In genomic region chr2:222450021-222450420, GRCh38 we compare ENCODE assay signal across 24 cellular contexts. TPM values are rescaled to one million over a fixed set of nuclear protein-coding genes. Genes with fewer than 3 reads are reported as not detected.
"Had no signal": no experiment of that assay in that cellular context is flagged by ENCODE, and none has a peak within 500 bp of the region (broad histone marks: within the 10 kb centered on the region; RNA-seq: fewer than 3 reads in every experiment).

No MANE protein-coding gene starts in this region.

- H3K27me3 ChIP-seq: ovary, right lobe of liver, thyroid gland, upper lobe of right lung had no signal

- H3K4me1 Mint-ChIP-seq: stimulated activated naive CD8-positive, alpha-beta T cell treated with anti-CD3 and anti-CD28 coated beads, Interleukin-15, amount 100 ng/mL, for 72 hours had no signal

- H3K27ac Mint-ChIP-seq: activated CD4-positive, alpha-beta T cell treated with anti-CD3 and anti-CD28 coated beads for 36 hours; activated naive CD4-positive, alpha-beta T cell treated with anti-CD3 and anti-CD28 coated beads, Interleukin-2, amount 50 U/mL, for 72 hours; activated T-cell treated with anti-CD3 and anti-CD28 coated beads, Interleukin-2, amount 50 U/mL, for 72 hours; progenitor cell of endocrine pancreas; stimulated activated memory B cell treated with anti-CD40 and anti-IgM and Interleukin-4, amounts not matched to agents 10 μg/mL and 1 μg/mL and 100 μg/mL, for 72 hours; stimulated activated naive CD8-positive, alpha-beta T cell treated with anti-CD3 and anti-CD28 coated beads, Interleukin-15, amount 100 ng/mL, for 72 hours had no signal

- H3K4me3 ChIP-seq: coronary artery, dorsolateral prefrontal cortex, ovary, right lobe of liver, thyroid gland, upper lobe of right lung had no signal

- FAIRE-seq: frontal cortex had no signal

- H3K36me3 ChIP-seq: ovary, right lobe of liver, thyroid gland, upper lobe of right lung had no signal

- H3K4me1 ChIP-seq: right lobe of liver had no signal

- H3K9me3 Mint-ChIP-seq: activated T-cell treated with anti-CD3 and anti-CD28 coated beads, Interleukin-2, amount 50 U/mL, for 72 hours; stimulated activated memory B cell treated with anti-CD40 and anti-IgM and Interleukin-4, amounts not matched to agents 10 μg/mL and 1 μg/mL and 100 μg/mL, for 72 hours; stimulated activated naive CD8-positive, alpha-beta T cell treated with anti-CD3 and anti-CD28 coated beads, Interleukin-15, amount 100 ng/mL, for 72 hours had no signal

- H3K27me3 Mint-ChIP-seq: stimulated activated memory B cell treated with anti-CD40 and anti-IgM and Interleukin-4, amounts not matched to agents 10 μg/mL and 1 μg/mL and 100 μg/mL, for 72 hours had no signal

- H3K4me3 Mint-ChIP-seq: activated CD4-positive, alpha-beta T cell treated with anti-CD3 and anti-CD28 coated beads for 36 hours; activated T-cell treated with anti-CD3 and anti-CD28 coated beads, Interleukin-2, amount 50 U/mL, for 72 hours; stimulated activated memory B cell treated with anti-CD40 and anti-IgM and Interleukin-4, amounts not matched to agents 10 μg/mL and 1 μg/mL and 100 μg/mL, for 72 hours; stimulated activated naive CD8-positive, alpha-beta T cell treated with anti-CD3 and anti-CD28 coated beads, Interleukin-15, amount 100 ng/mL, for 72 hours had no signal

- H3K9me3 ChIP-seq: ovary, right lobe of liver, thyroid gland, upper lobe of right lung had no signal

- DNase-seq: activated CD4-positive, alpha-beta T cell treated with anti-CD3 and anti-CD28 coated beads for 36 hours; activated CD4-positive, CD25-positive, alpha-beta regulatory T cell; activated naive CD4-positive, alpha-beta T cell; activated T-cell treated with anti-CD3 and anti-CD28 coated beads for 4 hours; activated T-cell treated with anti-CD3 and anti-CD28 coated beads, Interleukin-2, amount 50 U/mL, for 72 hours; dorsolateral prefrontal cortex; effector memory CD4-positive, alpha-beta T cell; islet precursor cell; left ventricle myocardium superior; right lobe of liver; stimulated activated CD4-positive, alpha-beta T cell treated with anti-CD3 and anti-CD28 coated beads, Interleukin-4, amount 100 ng/mL, for 4 hours; stimulated activated CD8-positive, alpha-beta memory T cell treated with anti-CD3 and anti-CD28 coated beads, Interleukin-4, amount 100 ng/mL, for 48 hours; stimulated activated naive CD8-positive, alpha-beta T cell treated with anti-CD3 and anti-CD28 coated beads, Interleukin-15, amount 100 ng/mL, for 72 hours; thyroid gland; upper lobe of right lung had no signal

- H3K36me3 Mint-ChIP-seq: activated naive CD4-positive, alpha-beta T cell treated with anti-CD3 and anti-CD28 coated beads, Interleukin-2, amount 50 U/mL, for 72 hours had no signal

- H3K27ac ChIP-seq: dorsolateral prefrontal cortex, ovary, right lobe of liver, thyroid gland, upper lobe of right lung had no signal

RNA-seq across cellular contexts. Expression of gene SGPP2, which starts 25.7 kb away (rescaled TPM):
- total RNA-seq: lung microvascular endothelial cell, mesenteric fat pad, skeletal muscle tissue had no signal
